11 cellular contexts compared by ENCODE assay signal in genomic region chr11:126114486-126115252, GRCh38. TPM values are rescaled to one million over a fixed set of nuclear protein-coding genes. Genes with fewer than 3 reads are reported as not detected.
DNase-seq lines count a peak whose midpoint lies in the region; ATAC-seq and TF ChIP-seq lines count a peak whose summit lies in the region.
"Had no signal": no experiment of that assay in that cellular context is flagged by ENCODE, and none has a peak within 500 bp of the region (broad histone marks: within the 10 kb centered on the region; RNA-seq: fewer than 3 reads in every experiment).

No MANE protein-coding gene starts in this region.

- no peak overlapping the region for H3K4me3 Mint-ChIP-seq in MCF 10A (ENCODE audit: unreplicated experiment)

- no peak overlapping the region for H3K9ac ChIP-seq in mammary epithelial cell (ENCODE audit: insufficient read depth, low read length)
- H3K9ac ChIP-seq in adipocyte (ENCODE audit: low read length): peak overlapping the region; percentile 81
- H3K9ac ChIP-seq in mucosa of stomach (ENCODE audit: low read length): peak overlapping the region; percentile 69

- no peak for TF ChIP-seq CTCF in MCF 10A (IDR thresholded peaks at IDR 0.05; ENCODE audit: unreplicated experiment)
- TF ChIP-seq CTCF in mammary epithelial cell (conservative IDR thresholded peaks at IDR 0.05 in 1 of 2, IDR thresholded peaks at IDR 0.05 in 1 of 2; ENCODE audit: extremely low read depth in 1 of 2, insufficient read depth in 1 of 2, low read depth in 1 of 2, low read length in 2 of 2): no peak
- no peak for TF ChIP-seq CTCF in vagina (IDR thresholded peaks at IDR 0.05)

- H3K27ac ChIP-seq in mammary epithelial cell (ENCODE audit: insufficient read depth, low read depth, low read length) (no peak overlapping the region), vagina (peak overlapping the region; percentile 81)

- H3K36me3 ChIP-seq in mammary epithelial cell (ENCODE audit: insufficient read depth, low read length): no peaks in the 10 kb centered on the region
- no peaks in the 10 kb centered on the region for H3K36me3 ChIP-seq in adipocyte (ENCODE audit: control insufficient read depth, insufficient read depth, low read length, severe bottlenecking)
- no peaks in the 10 kb centered on the region for H3K36me3 ChIP-seq in mucosa of stomach (ENCODE audit: control insufficient read depth, insufficient read depth, low read length)
- no peaks in the 10 kb centered on the region for H3K36me3 ChIP-seq in vagina

- H3K4me3 ChIP-seq in mammary epithelial cell (replicated peaks in 1 of 3; ENCODE audit: insufficient read depth in 1 of 3, low read depth in 2 of 3, low read length in 3 of 3) (no peak overlapping the region), adipocyte (ENCODE audit: low read length) (peak overlapping the region; percentile 51), mucosa of stomach (ENCODE audit: low read length) (no peak overlapping the region), vagina (no peak overlapping the region)

- no TSS peak for BruUV-seq in MCF 10A (replicated peaks; lab: Mats Ljungman, UMichigan)
- no TSS peak for BruUV-seq in mammary epithelial cell (replicated peaks; lab: Mats Ljungman, UMichigan)

- H3K9me3 ChIP-seq in mammary epithelial cell (replicated peaks; ENCODE audit: insufficient read depth, low read length): no peaks in the 10 kb centered on the region
- H3K9me3 ChIP-seq in adipocyte (ENCODE audit: control insufficient read depth, low read length): no peaks in the 10 kb centered on the region
- no peaks in the 10 kb centered on the region for H3K9me3 ChIP-seq in mucosa of stomach (ENCODE audit: control insufficient read depth, low read length)
- no peaks in the 10 kb centered on the region for H3K9me3 ChIP-seq in vagina

- no peaks in the 10 kb centered on the region for H4K20me1 ChIP-seq in mammary epithelial cell (ENCODE audit: insufficient read depth, low read length)

- H3K4me1 ChIP-seq in mammary epithelial cell (ENCODE audit: insufficient read depth, low read length) (no peaks in the 10 kb centered on the region), adipocyte (ENCODE audit: control insufficient read depth, insufficient read depth, low read length) (peaks cover 68% of the 10 kb centered on the region), mucosa of stomach (ENCODE audit: control insufficient read depth, insufficient read depth, low read length) (peaks cover 63% of the 10 kb centered on the region), vagina (peaks cover 43% of the 10 kb centered on the region)

- no peak overlapping the region for H2AFZ ChIP-seq in mammary epithelial cell (ENCODE audit: low read depth, low read length)

- H3K27ac Mint-ChIP-seq in MCF 10A (ENCODE audit: low read depth, unreplicated experiment): peak overlapping the region; percentile 61

- no peaks in the 10 kb centered on the region for H3K9me3 Mint-ChIP-seq in MCF 10A (ENCODE audit: unreplicated experiment)

- peaks cover 2% of the 10 kb centered on the region for H3K27me3 ChIP-seq in mammary epithelial cell (ENCODE audit: insufficient read depth, low read length)
- H3K27me3 ChIP-seq in adipocyte (replicated peaks; ENCODE audit: control insufficient read depth, insufficient read depth, low read length): no peaks in the 10 kb centered on the region
- no peaks in the 10 kb centered on the region for H3K27me3 ChIP-seq in mucosa of stomach (ENCODE audit: control insufficient read depth, insufficient read depth, low read length)
- H3K27me3 ChIP-seq in vagina: no peaks in the 10 kb centered on the region

- H3K4me2 ChIP-seq in mammary epithelial cell (ENCODE audit: insufficient read depth, low read depth, low read length): no peak overlapping the region

- dilution Hi-C loops in mammary epithelial cell (cut with HindIII; ENCODE audit: low sequenced_read_pairs): no loop called here

- peaks cover 24% of the 10 kb centered on the region for H3K4me1 Mint-ChIP-seq in MCF 10A (ENCODE audit: insufficient read depth, unreplicated experiment)

- in situ Hi-C loops in mammary epithelial cell (cut with MboI; ENCODE audit: low sequenced_read_pairs in 2 of 2): no loop called here

- intact Hi-C loops in MCF 10A (cut with micrococcal nuclease) (loop anchor here (5.0 to 10.0 kb wide), 2 partner anchors 52 to 80 kb away; partner anchors contain the start of gene CDON), mammary epithelial cell (cut with micrococcal nuclease) (no loop called here), vagina (cut with DNase I) (no loop called here)

- no peaks in the 10 kb centered on the region for H3K79me2 ChIP-seq in mammary epithelial cell (ENCODE audit: insufficient read depth, low read length)

- WGBS in mammary epithelial cell (ENCODE audit: low coverage, missing lambda C conversion rate): 51% methylated on average over 8 of the region's 8 CpGs

- CTCF ChIA-PET in MCF 10A (lab: Yijun Ruan, JAX): interaction anchor here (0.7 to 2.8 kb wide), 19 partner anchors 9 to 211 kb away, joined by 3 to 18 read pairs (median 4); partner anchors contain the start of genes CDON and PUS3
- CTCF ChIA-PET in mammary epithelial cell (lab: Charles Lee; ENCODE audit: low non-redundant PET): no interaction called here

- ATAC-seq in GM18858 (IDR thresholded peaks at IDR 0.05; ENCODE audit: unreplicated experiment) (no peak), GM18868 (IDR thresholded peaks at IDR 0.05; ENCODE audit: unreplicated experiment) (no peak)

- H3K36me3 Mint-ChIP-seq in MCF 10A (ENCODE audit: insufficient read depth, unreplicated experiment): no peaks in the 10 kb centered on the region

- POLR2A ChIA-PET in MCF 10A (lab: Yijun Ruan, JAX): interaction anchor here (0.6 to 2.9 kb wide), 8 partner anchors 9 to 173 kb away, joined by 3 to 28 read pairs (median 7); no protein-coding TSS in a partner anchor

- no peaks in the 10 kb centered on the region for H3K27me3 Mint-ChIP-seq in MCF 10A (ENCODE audit: insufficient read depth, unreplicated experiment)

- DNase-seq in MCF 10A (ENCODE audit: unreplicated experiment) (no peak), mammary epithelial cell (no peak), adipocyte (ENCODE audit: low read depth) (peak; percentile 34), vagina (ENCODE audit: extremely low spot score in 2 of 2) (no peak)
- DNase-seq in activated effector memory CD4-positive, alpha-beta T cell treated with anti-CD3 and anti-CD28 coated beads, Interleukin-2, amount 50 U/mL, for 16 hours: no peak
- DNase-seq: AML-193; NCI-H748 treated with DMSO at 0.1 percent for 48 hours; stimulated activated CD4-positive, alpha-beta T cell treated with anti-CD3 and anti-CD28 coated beads, Interleukin-1b, Interleukin-23, amount 100 ng/mL, for 48 hours had no signal

- no peak for TF ChIP-seq POLR2A in vagina (IDR thresholded peaks at IDR 0.05)

RNA-seq across cellular contexts. Expression of gene CDON, which starts 52.0 kb away (rescaled TPM):
- total RNA-seq in MCF 10A (2022): 0.91 and 0.96 TPM in 2 replicates
- 1 to 10 TPM; 1.9 to 3.8 TPM for total RNA-seq in mammary epithelial cell
- polyA plus RNA-seq in mammary epithelial cell: 1.6 TPM
- polyA minus RNA-seq in mammary epithelial cell: not detected
- 9.8 TPM for total RNA-seq in vagina
